In genomic region chr9:134937566-134938345, GRCh38 we compare ENCODE assay signal across 14 cellular contexts. TPM values are rescaled to one million over a fixed set of nuclear protein-coding genes. Genes with fewer than 3 reads are reported as not detected.
"Had no signal": no experiment of that assay in that cellular context is flagged by ENCODE, and none has a peak within 500 bp of the region (broad histone marks: within the 10 kb centered on the region; RNA-seq: fewer than 3 reads in every experiment).

No MANE protein-coding gene starts in this region.

- H3K4me1 Mint-ChIP-seq: T-helper 17 cell had no signal

- H3K27ac Mint-ChIP-seq: activated naive CD8-positive, alpha-beta T cell; T-helper 17 cell had no signal

- H3K27ac ChIP-seq: brain microvascular endothelial cell, esophagus squamous epithelium had no signal

- ATAC-seq: left colon had no signal

- DNase-seq: activated CD4-positive, alpha-beta T cell treated with anti-CD3 and anti-CD28 coated beads, Interleukin-2, amount 50 U/mL, for 48 hours; activated gamma-delta T cell; activated T-cell treated with anti-CD3 and anti-CD28 coated beads, Interleukin-2, amount 50 U/mL, for 48 hours; amygdala; brain microvascular endothelial cell; esophagus squamous epithelium; foreskin fibroblast; left colon; stimulated activated CD4-positive, alpha-beta T cell treated with anti-CD3 and anti-CD28 coated beads, Interleukin-4, amount 100 ng/mL, for 4 hours; T-helper 17 cell had no signal

- H3K4me3 ChIP-seq: esophagus squamous epithelium had no signal

- H3K27me3 Mint-ChIP-seq: activated naive CD8-positive, alpha-beta T cell had no signal

- H3K4me3 Mint-ChIP-seq: activated naive CD8-positive, alpha-beta T cell; T-helper 17 cell had no signal

- H3K36me3 ChIP-seq: brain microvascular endothelial cell, esophagus squamous epithelium had no signal

- H3K36me3 Mint-ChIP-seq: activated naive CD8-positive, alpha-beta T cell had no signal

- H3K9me3 ChIP-seq: esophagus squamous epithelium had no signal

RNA-seq across cellular contexts. Expression of gene FCN1, which starts 20.0 kb away (rescaled TPM):
- polyA plus RNA-seq: neural cell had no signal

RNA-seq across cellular contexts. Expression of gene FCN2, which starts 57.1 kb away (rescaled TPM):
- total RNA-seq: cerebellum, esophagus squamous epithelium, left colon, T-helper 17 cell, urinary bladder had no signal
- polyA plus RNA-seq: neural cell had no signal
